In the genomic region with DNA sequence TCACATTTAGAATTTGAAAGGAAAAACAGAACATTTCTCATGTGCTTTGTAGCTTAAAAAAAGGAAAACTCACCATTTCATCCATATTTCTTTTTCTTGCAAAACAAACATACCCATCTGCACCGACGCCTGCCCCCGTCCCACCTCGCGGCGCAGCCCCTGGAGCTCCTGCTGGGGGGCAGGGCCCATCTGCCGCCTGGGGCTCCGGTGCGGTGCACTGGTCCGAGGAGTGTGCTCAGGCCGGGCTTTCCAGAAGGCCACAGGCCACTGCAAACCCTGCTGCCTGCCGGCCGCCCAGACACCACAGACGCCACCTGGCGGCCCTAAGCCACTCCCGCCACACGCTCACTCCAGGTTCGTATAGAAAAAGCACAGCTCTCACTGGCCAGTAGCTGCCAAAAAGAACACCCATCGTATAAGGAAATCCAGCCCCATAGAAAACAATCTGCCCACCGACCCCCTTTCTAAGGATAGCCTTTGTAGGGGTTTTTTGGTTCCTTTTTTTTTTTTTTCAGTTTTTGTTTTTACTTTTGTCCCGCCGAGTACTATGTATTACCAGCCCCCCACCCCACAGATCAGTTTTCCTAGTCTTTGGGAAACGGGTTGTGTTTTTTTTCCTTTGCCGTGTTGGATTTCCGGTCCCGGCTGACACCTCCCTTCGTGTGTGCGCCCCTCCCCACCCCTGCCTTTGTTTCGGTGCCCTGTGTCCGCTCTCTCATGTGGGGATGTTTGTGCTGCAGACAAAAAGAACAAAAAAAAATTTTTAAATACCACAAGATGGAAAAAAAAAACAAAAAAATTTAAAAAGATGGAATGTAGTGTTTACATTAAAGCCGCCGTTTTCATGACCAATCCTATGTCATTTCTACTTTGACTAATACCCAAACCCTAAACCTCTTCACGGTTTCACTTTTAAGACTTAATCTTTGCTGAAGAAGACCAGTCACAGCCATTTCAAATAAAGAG, we compare ENCODE assay signal across 8 cellular contexts.
DNase-seq lines count a peak whose midpoint lies in the region; ATAC-seq, FAIRE-seq and TF ChIP-seq lines count a peak whose summit lies in the region.

No MANE protein-coding gene starts in this region.

- H2BK120ac ChIP-seq in trophoblast cell (ENCODE audit: insufficient read depth, low read length, poor library complexity), result no peak overlapping the region

- intact Hi-C loops in heart left ventricle (cut with DNase I), result loop anchor here in 1 of 10 donors (1.0 kb wide), 1 partner anchor 24 kb away; no protein-coding TSS in a partner anchor

- H3K79me1 ChIP-seq in trophoblast cell (ENCODE audit: low read length), result no peaks in the 10 kb centered on the region

- peak overlapping the region; percentile 60 for H4K8ac ChIP-seq in trophoblast cell (ENCODE audit: low read depth, low read length)

- no peak overlapping the region for H3K4ac ChIP-seq in trophoblast cell (ENCODE audit: low read depth, low read length)

- 6 to 8% (median 7%) methylated on average over 32 to 33 of the region's 33 CpGs for WGBS in heart left ventricle, 4 donors
- WGBS in trophoblast cell (ENCODE audit: extremely low coverage, insufficient coverage, insufficient read length), result no CpG with 5 or more reads among the region's 33 CpGs
- WGBS in upper lobe of left lung, 2 donors, result 3 to 4% methylated on average over 32 to 33 of the region's 33 CpGs

- H2AK5ac ChIP-seq in trophoblast cell (ENCODE audit: low read length), result no peak overlapping the region

- no peak overlapping the region for H4K12ac ChIP-seq in trophoblast cell (ENCODE audit: low read depth, low read length)

- H4K91ac ChIP-seq in trophoblast cell (ENCODE audit: low read depth, low read length), result peak overlapping the region; percentile 23

- H3K4me3 ChIP-seq in heart left ventricle (peak overlapping the region; percentile 3 to 56 (median 44)), trophoblast cell (ENCODE audit: low read depth, low read length) (no peak overlapping the region), upper lobe of left lung (peak overlapping the region; percentile 25 to 53 (median 38))

- DNase-seq in D341Med (ENCODE audit: low spot score) (peak; percentile 87), HTR-8/SVneo (ENCODE audit: insufficient read length, low spot score) (peak; percentile 86), SKM-1 treated with dmso at 0.1 percent for 144 hours (lab: John Stamatoyannopoulos, UW; ENCODE audit: unreplicated experiment) (peak; percentile 76), amniotic epithelial cell (ENCODE audit: low read depth) (peak; percentile 80), heart left ventricle (peak; percentile 76 to 90 (median 84)), trophoblast cell (peak; percentile 83 to 88), upper lobe of left lung (peak; percentile 87 to 91)

- no peak overlapping the region for H2BK5ac ChIP-seq in trophoblast cell (ENCODE audit: low read depth, low read length, poor library complexity)

- FAIRE-seq in HTR-8/SVneo (lab: Jason Lieb, UNC), result peak; percentile 75

- TF ChIP-seq EP300 in upper lobe of left lung (IDR thresholded peaks at IDR 0.05), result no peak

- ATAC-seq in GM21423 (IDR thresholded peaks at IDR 0.05; ENCODE audit: unreplicated experiment) (peak; percentile 86), heart left ventricle (peak; percentile 82 to 96 (median 94)), upper lobe of left lung (ENCODE audit: low FRiP score in 2 of 2) (peak; percentile 93 to 96)

- H3K4me1 ChIP-seq in heart left ventricle (peaks cover 0 to 14% (median 8%) of the 10 kb centered on the region in 12 donors), trophoblast cell (ENCODE audit: control insufficient read depth in 1 of 2, insufficient read depth in 2 of 2, low read length in 2 of 2) (peaks cover 11 to 18% of the 10 kb centered on the region in 2 experiments), upper lobe of left lung (peaks cover 5 to 13% (median 7%) of the 10 kb centered on the region in 4 donors)

- no peak overlapping the region for H2BK12ac ChIP-seq in trophoblast cell (ENCODE audit: low read length)

- no peak overlapping the region for H2AFZ ChIP-seq in trophoblast cell (ENCODE audit: insufficient read depth, low read length, poor library complexity)

- H3K23ac ChIP-seq in trophoblast cell (ENCODE audit: low read length), result no peak overlapping the region

- no peaks in the 10 kb centered on the region for H3K27me3 ChIP-seq in heart left ventricle
- no peaks in the 10 kb centered on the region for H3K27me3 ChIP-seq in trophoblast cell (ENCODE audit: insufficient read depth, low read length)
- no peaks in the 10 kb centered on the region for H3K27me3 ChIP-seq in upper lobe of left lung

- H3K4me2 ChIP-seq in trophoblast cell (ENCODE audit: low read length), result peak overlapping the region; percentile 58

- TF ChIP-seq POLR2A in heart left ventricle (IDR thresholded peaks at IDR 0.05) (no peak), upper lobe of left lung (IDR thresholded peaks at IDR 0.05) (no peak)

- H3K79me2 ChIP-seq in trophoblast cell (ENCODE audit: control insufficient read depth, insufficient read depth, low read length, poor library complexity), result no peaks in the 10 kb centered on the region

- H3K18ac ChIP-seq in trophoblast cell (ENCODE audit: low read length), result no peak overlapping the region

- H3K27ac ChIP-seq in heart left ventricle, result peak overlapping the region in 11 of 12 donors; percentile 6 to 74 (median 38)
- no peak overlapping the region for H3K27ac ChIP-seq in trophoblast cell (ENCODE audit: low read depth, low read length)
- peak overlapping the region in 2 of 4 donors; percentile 14 to 62 for H3K27ac ChIP-seq in upper lobe of left lung

- no peak overlapping the region for H3K9ac ChIP-seq in trophoblast cell (ENCODE audit: low read length)

- H3K36me3 ChIP-seq in heart left ventricle, result peaks cover 0 to 17% (median 5%) of the 10 kb centered on the region in 9 donors
- peaks cover 4 to 5% of the 10 kb centered on the region in 2 experiments for H3K36me3 ChIP-seq in trophoblast cell (ENCODE audit: control insufficient read depth in 1 of 2, insufficient read depth in 2 of 2, low read length in 2 of 2)
- H3K36me3 ChIP-seq in upper lobe of left lung, result peaks cover 0 to 10% (median 6%) of the 10 kb centered on the region in 4 donors

- no peaks in the 10 kb centered on the region for H3K9me3 ChIP-seq in heart left ventricle
- peaks cover 1% of the 10 kb centered on the region for H3K9me3 ChIP-seq in trophoblast cell (ENCODE audit: insufficient read depth, low read depth, low read length)
- no peaks in the 10 kb centered on the region for H3K9me3 ChIP-seq in upper lobe of left lung

- no peak overlapping the region for H3K14ac ChIP-seq in trophoblast cell (ENCODE audit: low read length)

- TF ChIP-seq CTCF in heart left ventricle (IDR thresholded peaks at IDR 0.05) (peak; percentile 76 to 96 (median 84)), upper lobe of left lung (IDR thresholded peaks at IDR 0.05) (peak; percentile 62 to 84 (median 75))
